ENCODE assay signal across 8 cellular contexts in the genomic region with DNA sequence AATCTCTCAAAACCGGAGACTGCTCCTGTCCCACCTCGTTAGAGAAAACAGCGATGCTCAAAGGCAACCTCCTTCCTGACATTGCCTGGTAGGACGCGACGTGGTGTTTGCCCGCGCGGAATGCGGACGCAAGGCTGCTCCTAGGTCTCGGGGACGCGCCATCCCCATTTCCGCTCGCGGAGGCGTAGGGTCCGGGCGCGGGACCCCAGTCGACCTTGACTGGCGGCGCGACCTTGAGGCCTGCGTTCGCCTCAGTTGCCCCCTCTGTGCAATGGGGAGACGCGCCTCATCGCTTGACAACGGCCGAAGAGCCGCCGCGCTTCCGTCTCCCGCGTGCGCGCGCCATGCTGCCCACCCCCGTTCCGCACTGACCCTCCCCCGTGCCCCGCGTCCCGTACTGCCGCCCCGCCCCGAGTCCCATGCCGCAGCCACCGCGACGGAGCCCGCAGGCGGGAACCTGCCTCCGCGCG. TPM values are rescaled to one million over a fixed set of nuclear protein-coding genes. Genes with fewer than 3 reads are reported as not detected.
DNase-seq lines count a peak whose midpoint lies in the region; ATAC-seq and TF ChIP-seq lines count a peak whose summit lies in the region.

No MANE protein-coding gene starts in this region.

- peak overlapping the region; percentile 92 for H3K27ac Mint-ChIP-seq in activated naive CD8-positive, alpha-beta T cell

- peak overlapping the region; percentile 100 for H3K27ac ChIP-seq in left ventricle myocardium inferior (replicated peaks)

- ATAC-seq in activated T-cell treated with anti-CD3 and anti-CD28 coated beads, Interleukin-2, amount 50 U/mL, for 4 hours: peak; percentile 13 to 17
- ATAC-seq in HG02642 (IDR thresholded peaks at IDR 0.05; ENCODE audit: poor library complexity, unreplicated experiment): peak; percentile 27

- no peaks in the 10 kb centered on the region for H3K27me3 Mint-ChIP-seq in activated T-cell treated with anti-CD3 and anti-CD28 coated beads, Interleukin-2, amount 50 U/mL, for 4 hours (ENCODE audit: low read depth)
- no peaks in the 10 kb centered on the region for H3K27me3 Mint-ChIP-seq in activated naive CD8-positive, alpha-beta T cell

- H3K9me3 Mint-ChIP-seq in activated T-cell treated with anti-CD3 and anti-CD28 coated beads, Interleukin-2, amount 50 U/mL, for 4 hours: no peaks in the 10 kb centered on the region
- no peaks in the 10 kb centered on the region for H3K9me3 Mint-ChIP-seq in activated naive CD8-positive, alpha-beta T cell (ENCODE audit: low read depth)

- TF ChIP-seq CTCF in left ventricle myocardium inferior (IDR thresholded peaks at IDR 0.05; ENCODE audit: borderline replicate concordance): no peak
- no peak for TF ChIP-seq CTCF in retinal pigment epithelial cell (conservative IDR thresholded peaks at IDR 0.05; ENCODE audit: low read depth, low read length)

- intact Hi-C loops in left ventricle myocardium inferior (cut with micrococcal nuclease): no loop called here

- H3K4me3 ChIP-seq in left ventricle myocardium inferior (peak overlapping the region; percentile 80), retinal pigment epithelial cell (ENCODE audit: low read length) (peak overlapping the region; percentile 71)

- peaks cover 25% of the 10 kb centered on the region for H3K36me3 ChIP-seq in left ventricle myocardium inferior

- no peaks in the 10 kb centered on the region for H3K27me3 ChIP-seq in left ventricle myocardium inferior (ENCODE audit: low read depth)

- H3K4me1 ChIP-seq in left ventricle myocardium inferior: peaks cover 51% of the 10 kb centered on the region

- H3K9me3 ChIP-seq in left ventricle myocardium inferior (replicated peaks): no peaks in the 10 kb centered on the region

- no peak for DNase-seq in activated T-cell treated with anti-CD3 and anti-CD28 coated beads, Interleukin-2, amount 50 U/mL, for 4 hours
- DNase-seq in activated T-cell treated with anti-CD3 and anti-CD28 coated beads for 4 hours (no peak), NCI-H1930 (lab: John Stamatoyannopoulos, UW) (peak; percentile 59 to 60), left ventricle myocardium inferior (no peak), retinal pigment epithelial cell (ENCODE audit: low read depth) (no peak), cortex of kidney (lab: John Stamatoyannopoulos, UW) (no peak)

- peak overlapping the region; percentile 95 for H3K4me3 Mint-ChIP-seq in activated T-cell treated with anti-CD3 and anti-CD28 coated beads, Interleukin-2, amount 50 U/mL, for 4 hours
- H3K4me3 Mint-ChIP-seq in activated naive CD8-positive, alpha-beta T cell: peak overlapping the region; percentile 100

- peaks cover 21% of the 10 kb centered on the region for H3K4me1 Mint-ChIP-seq in activated T-cell treated with anti-CD3 and anti-CD28 coated beads, Interleukin-2, amount 50 U/mL, for 4 hours (ENCODE audit: low read depth)
- H3K4me1 Mint-ChIP-seq in activated naive CD8-positive, alpha-beta T cell (ENCODE audit: low read depth): peaks cover 32% of the 10 kb centered on the region

- H3K36me3 Mint-ChIP-seq in activated T-cell treated with anti-CD3 and anti-CD28 coated beads, Interleukin-2, amount 50 U/mL, for 4 hours (ENCODE audit: insufficient read depth): peaks cover 30% of the 10 kb centered on the region
- H3K36me3 Mint-ChIP-seq in activated naive CD8-positive, alpha-beta T cell: peaks cover 17% of the 10 kb centered on the region

RNA-seq across cellular contexts. Expression of a gene that starts 0.4 kb away (rescaled TPM):
- 1,000 to 10,000 TPM; 2,630 to 2,693 (median 2,657) TPM for total RNA-seq in activated T-cell treated with anti-CD3 and anti-CD28 coated beads, Interleukin-2, amount 50 U/mL, for 4 hours
- 470 TPM for total RNA-seq in left ventricle myocardium inferior

RNA-seq across cellular contexts. Expression of a gene that starts 47.4 kb away (rescaled TPM):
- total RNA-seq in activated T-cell treated with anti-CD3 and anti-CD28 coated beads, Interleukin-2, amount 50 U/mL, for 4 hours: 100 to 1,000 TPM; 109 to 137 (median 118) TPM
- total RNA-seq in left ventricle myocardium inferior: 62.7 TPM

RNA-seq across cellular contexts. Expression of a gene that starts 51.8 kb away (rescaled TPM):
- 100 to 1,000 TPM; 128 to 140 (median 133) TPM for total RNA-seq in activated T-cell treated with anti-CD3 and anti-CD28 coated beads, Interleukin-2, amount 50 U/mL, for 4 hours
- total RNA-seq in left ventricle myocardium inferior: 265 TPM

Comparison
In these comparisons a context has a peak if more than half of its experiments do, and no peak if none do; other contexts are left out.
1. DNase-seq: peak in NCI-H1930 (2 of 2); none in activated T-cell treated with anti-CD3 and anti-CD28 coated beads, Interleukin-2, amount 50 U/mL, for 4 hours (single experiment), activated T-cell treated with anti-CD3 and anti-CD28 coated beads for 4 hours (single experiment), left ventricle myocardium inferior (single experiment), retinal pigment epithelial cell (single experiment) and cortex of kidney (single experiment).